ENCODE assay signal across 9 cellular contexts in genomic region chr12:54398995-54399793, GRCh38. TPM values are rescaled to one million over a fixed set of nuclear protein-coding genes. Genes with fewer than 3 reads are reported as not detected.
DNase-seq lines count a peak whose midpoint lies in the region; ATAC-seq and TF ChIP-seq lines count a peak whose summit lies in the region.
"Had no signal": no experiment of that assay in that cellular context is flagged by ENCODE, and none has a peak within 500 bp of the region (broad histone marks: within the 10 kb centered on the region; RNA-seq: fewer than 3 reads in every experiment).

No MANE protein-coding gene starts in this region.

- peak; percentile 3 for DNase-seq in DMS79 treated with DMSO at 0.1 percent for 48 hours (lab: John Stamatoyannopoulos, UW)
- no peak for DNase-seq in DMS79 (lab: John Stamatoyannopoulos, UW)
- DNase-seq in NCI-H748 (lab: John Stamatoyannopoulos, UW; ENCODE audit: unreplicated experiment): peak; percentile 70
- peak; percentile 96 for DNase-seq in activated CD4-positive, alpha-beta T cell treated with anti-CD3 and anti-CD28 coated beads, Interleukin-2, amount 10 ng/mL, durations not matched to agents 24 days and 14 days
- peak; percentile 88 for DNase-seq in coronary artery (ENCODE audit: low spot score)
- DNase-seq in lower lobe of right lung: peak; percentile 86
- DNase-seq in stimulated activated CD8-positive, alpha-beta memory T cell treated with anti-CD3 and anti-CD28 coated beads, Interleukin-12 subunit alpha, Interleukin-12 subunit beta, amount 100 ng/mL, for 1 hour (ENCODE audit: low read depth): peak; percentile 81

- H3K9me3 ChIP-seq in lower lobe of right lung: no peaks in the 10 kb centered on the region

- peak; percentile 87 for TF ChIP-seq CTCF in coronary artery (IDR thresholded peaks at IDR 0.05)
- TF ChIP-seq CTCF in lower lobe of right lung (IDR thresholded peaks at IDR 0.05): peak; percentile 98

- intact Hi-C loops in activated CD4-positive, alpha-beta T cell treated with anti-CD3 and anti-CD28 coated beads, Interleukin-2, amount 10 ng/mL, durations not matched to agents 24 days and 14 days (cut with micrococcal nuclease): loop anchor here (1.0 to 2.0 kb wide), 2 partner anchors 20 to 40 kb away; no protein-coding TSS in a partner anchor
- intact Hi-C loops in lower lobe of right lung (cut with DNase I): no loop called here

- no peaks in the 10 kb centered on the region for H3K27me3 Mint-ChIP-seq in activated CD4-positive, alpha-beta T cell treated with anti-CD3 and anti-CD28 coated beads, Interleukin-2, amount 10 ng/mL, durations not matched to agents 24 days and 14 days

- peaks cover 100% of the 10 kb centered on the region for H3K36me3 ChIP-seq in lower lobe of right lung

- no peak overlapping the region for H3K4me3 Mint-ChIP-seq in activated CD4-positive, alpha-beta T cell treated with anti-CD3 and anti-CD28 coated beads, Interleukin-2, amount 10 ng/mL, durations not matched to agents 24 days and 14 days

- no peak overlapping the region for H3K27ac ChIP-seq in coronary artery
- no peak overlapping the region for H3K27ac ChIP-seq in lower lobe of right lung
- H3K27ac ChIP-seq: skin epidermis had no signal

- H3K4me3 ChIP-seq in coronary artery (no peak overlapping the region), lower lobe of right lung (no peak overlapping the region)
- H3K4me3 ChIP-seq: skin epidermis had no signal

- H3K27ac Mint-ChIP-seq in activated CD4-positive, alpha-beta T cell treated with anti-CD3 and anti-CD28 coated beads, Interleukin-2, amount 10 ng/mL, durations not matched to agents 24 days and 14 days: no peak overlapping the region

- peaks cover 69% of the 10 kb centered on the region for H3K36me3 Mint-ChIP-seq in activated CD4-positive, alpha-beta T cell treated with anti-CD3 and anti-CD28 coated beads, Interleukin-2, amount 10 ng/mL, durations not matched to agents 24 days and 14 days (ENCODE audit: low read depth)

- H3K27me3 ChIP-seq in lower lobe of right lung (ENCODE audit: low read depth): no peaks in the 10 kb centered on the region

- H3K4me1 ChIP-seq in lower lobe of right lung: peaks cover 13% of the 10 kb centered on the region

- peaks cover 8% of the 10 kb centered on the region for H3K4me1 Mint-ChIP-seq in activated CD4-positive, alpha-beta T cell treated with anti-CD3 and anti-CD28 coated beads, Interleukin-2, amount 10 ng/mL, durations not matched to agents 24 days and 14 days

- ATAC-seq in HG03196 (IDR thresholded peaks at IDR 0.05; ENCODE audit: unreplicated experiment) (peak; percentile 67), lower lobe of right lung (peak; percentile 85 to 93)

- H3K9me3 Mint-ChIP-seq in activated CD4-positive, alpha-beta T cell treated with anti-CD3 and anti-CD28 coated beads, Interleukin-2, amount 10 ng/mL, durations not matched to agents 24 days and 14 days: no peaks in the 10 kb centered on the region

RNA-seq across cellular contexts. Expression of gene ZNF385A, which starts 14.7 kb away (rescaled TPM):
- total RNA-seq in activated CD4-positive, alpha-beta T cell treated with anti-CD3 and anti-CD28 coated beads, Interleukin-2, amount 10 ng/mL, durations not matched to agents 24 days and 14 days: 0.84 and 1.2 TPM in 2 replicates
- total RNA-seq in lower lobe of right lung: 28.3 TPM

RNA-seq across cellular contexts. Expression of gene ITGA5, which starts 19.9 kb away (rescaled TPM):
- total RNA-seq in activated CD4-positive, alpha-beta T cell treated with anti-CD3 and anti-CD28 coated beads, Interleukin-2, amount 10 ng/mL, durations not matched to agents 24 days and 14 days: 43.9 and 48.0 TPM in 2 replicates
- 97.1 TPM for total RNA-seq in lower lobe of right lung

RNA-seq across cellular contexts. Expression of gene GPR84, which starts 34.9 kb away (rescaled TPM):
- total RNA-seq in activated CD4-positive, alpha-beta T cell treated with anti-CD3 and anti-CD28 coated beads, Interleukin-2, amount 10 ng/mL, durations not matched to agents 24 days and 14 days: 1.5 TPM in 2 replicates
- 0.65 TPM for total RNA-seq in lower lobe of right lung

Comparison
In these comparisons a context has a peak if more than half of its experiments do, and no peak if none do; other contexts are left out.
1. RNA of gene ZNF385A, which starts 14.7 kb away (total RNA-seq): 28.3 TPM in lower lobe of right lung (single experiment); 0.84 to 1.2 TPM in activated CD4-positive, alpha-beta T cell treated with anti-CD3 and anti-CD28 coated beads, Interleukin-2, amount 10 ng/mL, durations not matched to agents 24 days and 14 days; every median in the first group is over 10 times any median in the second.